Comparison of ENCODE assay signal across 11 cellular contexts in genomic region chr20:39605361-39605760, GRCh38.
"Had no signal": no experiment of that assay in that cellular context is flagged by ENCODE, and none has a peak within 500 bp of the region (broad histone marks: within the 10 kb centered on the region; RNA-seq: fewer than 3 reads in every experiment).

No MANE protein-coding gene starts in this region.

- H3K9me3 ChIP-seq: HAP-1 had no signal

- H2AFZ ChIP-seq: GM23248 had no signal

- H3K4me3 ChIP-seq: GM23248, GM23338, HAP-1 had no signal

- H3K27ac ChIP-seq: GM23248 had no signal

- FAIRE-seq: H1, H54 had no signal

- ATAC-seq: GM23338, HCT116 had no signal

- H3K4me2 ChIP-seq: GM23338 had no signal

- DNase-seq: GOT3, H7, H9, HCEC 1CT, HFFc6 had no signal

- H3K4me1 ChIP-seq: HAP-1 had no signal

- H3K36me3 ChIP-seq: HAP-1 had no signal

- H3K9ac ChIP-seq: GM23248 had no signal
